ENCODE assay signal across 6 cellular contexts in the genomic region with DNA sequence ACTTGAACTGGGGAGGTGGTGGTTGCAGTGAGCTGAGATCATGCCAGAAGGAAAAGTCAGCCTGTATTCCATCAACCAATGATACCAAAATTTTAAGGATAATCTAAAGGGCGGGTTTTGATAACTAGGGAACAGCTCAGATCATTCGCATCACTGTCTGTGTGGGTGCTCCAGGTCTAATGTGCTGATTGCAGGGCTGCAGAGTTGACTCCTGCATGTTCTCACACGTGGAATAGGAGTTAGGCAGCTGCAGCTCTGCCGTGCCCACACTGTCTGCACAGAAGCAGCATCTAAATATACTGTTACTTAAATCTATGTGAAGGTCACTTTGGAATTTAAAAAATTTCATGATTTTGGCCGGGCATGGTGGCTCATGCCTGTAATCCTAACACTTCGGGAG.
"Had no signal": no experiment of that assay in that cellular context is flagged by ENCODE, and none has a peak within 500 bp of the region (broad histone marks: within the 10 kb centered on the region; RNA-seq: fewer than 3 reads in every experiment).

No MANE protein-coding gene starts in this region.

- DNase-seq: GM23248, GOT3, H7, H9, HCEC 1CT, HFFc6 had no signal
